ENCODE assay signal across 8 cellular contexts in the genomic region with DNA sequence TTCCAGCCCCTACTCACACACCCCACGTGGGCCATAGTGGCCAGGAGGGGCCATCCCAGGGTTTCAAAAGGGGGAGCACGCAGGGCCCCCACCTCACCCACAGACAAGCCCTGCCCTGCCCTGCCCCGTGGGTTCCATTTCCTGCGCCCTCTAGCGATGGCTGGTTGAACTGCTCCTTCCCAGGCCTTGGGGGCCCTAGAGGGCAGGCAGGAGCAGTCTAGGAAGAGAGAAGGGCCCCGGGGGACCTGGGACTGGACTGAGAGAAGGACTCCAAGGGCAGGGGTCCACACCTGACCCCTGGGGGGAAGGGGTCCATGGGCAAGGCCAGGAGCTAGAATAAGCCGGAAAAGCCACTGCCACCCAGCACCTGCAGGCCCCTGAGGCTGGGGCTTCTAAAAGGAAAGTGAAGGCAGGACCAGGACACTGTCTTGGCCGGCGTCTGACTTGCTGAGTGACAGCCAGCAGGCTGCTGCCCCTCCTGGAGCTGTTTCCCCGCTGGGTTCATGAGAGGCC. TPM values are rescaled to one million over a fixed set of nuclear protein-coding genes. Genes with fewer than 3 reads are reported as not detected.
DNase-seq lines count a peak whose midpoint lies in the region; ATAC-seq and TF ChIP-seq lines count a peak whose summit lies in the region.

No MANE protein-coding gene starts in this region.

- no peaks in the 10 kb centered on the region for H3K9me2 ChIP-seq in OCI-LY7 (ENCODE audit: insufficient read depth, low read length)

- no peaks in the 10 kb centered on the region for H3K79me2 ChIP-seq in OCI-LY7 (ENCODE audit: insufficient read depth, low read depth, low read length)

- H2AFZ ChIP-seq in OCI-LY7 (ENCODE audit: low read length), result no peak overlapping the region

- intact Hi-C loops in OCI-LY7 (cut with micrococcal nuclease; ENCODE audit: unreplicated experiment) (loop anchor here (5.0 kb wide), 2 partner anchors 215 to 590 kb away; no protein-coding TSS in a partner anchor), posterior cingulate gyrus (cut with DNase I) (loop anchor here (5.0 kb wide), 1 partner anchor 335 kb away; no protein-coding TSS in a partner anchor)

- no TSS peak for BruUV-seq in OCI-LY7 (replicated peaks; lab: Mats Ljungman, UMichigan)

- DNase-seq in BE2C (peak; percentile 48), OCI-LY7 (ENCODE audit: low spot score) (peak; percentile 51), foreskin keratinocyte (peak in 1 of 2 donors; percentile 25), posterior cingulate gyrus (peak; percentile 7 to 95 (median 78)), globus pallidus (ENCODE audit: low spot score) (no peak)
- DNase-seq in activated T-cell treated with anti-CD3 and anti-CD28 coated beads, Interleukin-2, amount 50 U/mL, for 48 hours, result peak; percentile 83 to 86

- H3K27ac ChIP-seq in OCI-LY7 (ENCODE audit: low read depth, low read length, poor library complexity, severe bottlenecking) (no peak overlapping the region), foreskin keratinocyte (no peak overlapping the region)

- H3K36me3 ChIP-seq in BE2C (no peaks in the 10 kb centered on the region), OCI-LY7 (ENCODE audit: insufficient read depth, low read length) (no peaks in the 10 kb centered on the region)

- H4K20me1 ChIP-seq in OCI-LY7 (ENCODE audit: insufficient read depth, low read length), result no peaks in the 10 kb centered on the region

- H3K4me1 ChIP-seq in BE2C (no peaks in the 10 kb centered on the region), OCI-LY7 (ENCODE audit: insufficient read depth, low read length, poor library complexity, severe bottlenecking) (no peaks in the 10 kb centered on the region), foreskin keratinocyte (no peaks in the 10 kb centered on the region)

- H3K4me3 ChIP-seq in BE2C (ENCODE audit: low read depth, low read length), result no peak overlapping the region
- no peak overlapping the region for H3K4me3 ChIP-seq in OCI-LY7 (ENCODE audit: low read depth, low read length, poor library complexity, severe bottlenecking)

- H3K9me3 ChIP-seq in BE2C (no peaks in the 10 kb centered on the region), OCI-LY7 (ENCODE audit: low read length) (no peaks in the 10 kb centered on the region)

- TF ChIP-seq CTCF in BE2C (IDR thresholded peaks at IDR 0.05; ENCODE audit: low read depth, low read length) (peak; percentile 73), OCI-LY7 (conservative IDR thresholded peaks at IDR 0.05; ENCODE audit: low read length) (peak; percentile 88), foreskin keratinocyte (conservative IDR thresholded peaks at IDR 0.05) (peak; percentile 90)

- H3K27me3 ChIP-seq in BE2C (no peaks in the 10 kb centered on the region), foreskin keratinocyte (peaks cover 5% of the 10 kb centered on the region)

- POLR2A ChIA-PET in OCI-LY7 (lab: Charles Lee), result no interaction called here

- no peak overlapping the region for H3K4me2 ChIP-seq in OCI-LY7 (ENCODE audit: low read length)

- ATAC-seq in GM18867 (IDR thresholded peaks at IDR 0.05; ENCODE audit: unreplicated experiment), result peak; percentile 86
- peak; percentile 80 for ATAC-seq in HG03064 (IDR thresholded peaks at IDR 0.05; ENCODE audit: low read depth, unreplicated experiment)
- ATAC-seq in foreskin keratinocyte, result peak; percentile 69

- CTCF ChIA-PET in OCI-LY7 (lab: Charles Lee; ENCODE audit: unreplicated experiment), result no interaction called here

RNA-seq across cellular contexts. Expression of gene CYP26B1, which starts 10.1 kb away (rescaled TPM):
- polyA plus RNA-seq in BE2C (2012; ENCODE audit: insufficient read depth, insufficient read length, low read depth), result 0.52 TPM
- total RNA-seq in OCI-LY7 (2014; rRNA removed; shearing (Covaris generic)), result not detected in 2 replicates
- not detected in 2 replicates for total RNA-seq in OCI-LY7 (2022)
- total RNA-seq in foreskin keratinocyte, result 0.31 and 1.0 TPM in 2 replicates
- polyA plus RNA-seq in foreskin keratinocyte, result 0.09 and 0.40 TPM in 2 replicates
